Comparison of ENCODE assay signal across 2 cellular contexts in the genomic region with DNA sequence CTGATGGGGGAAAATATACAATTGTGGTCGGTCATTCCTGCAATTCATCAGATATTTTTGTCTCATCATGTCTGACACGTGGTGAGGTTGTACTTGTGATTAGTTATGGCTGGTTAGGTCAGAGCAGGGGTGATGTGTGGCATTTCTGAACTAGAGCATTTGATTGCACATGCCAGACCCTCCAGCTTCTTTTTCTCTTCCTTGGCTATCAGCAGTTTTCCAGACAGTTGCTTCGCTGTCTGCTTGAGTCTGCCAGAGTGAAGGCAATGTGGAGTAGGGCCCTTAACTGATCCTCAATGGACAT.
TF ChIP-seq lines count a peak whose summit lies in the region.

No MANE protein-coding gene starts in this region.

TF ChIP-seq in SK-N-SH treated with all-trans-retinoic acid at 6 μM for 48 hours, 23 proteins besides CTCF, POLR2A, EP300 and RAD21:
- no peak for TF ChIP-seq ZC3H10 (CRISPR knock-in tag; IDR thresholded peaks at IDR 0.05)
- no peak for TF ChIP-seq OSR1 (CRISPR knock-in tag; IDR thresholded peaks at IDR 0.05)
- TF ChIP-seq CSDC2 (CRISPR knock-in tag; IDR thresholded peaks at IDR 0.05) = no peak
- TF ChIP-seq, protein P1, sequence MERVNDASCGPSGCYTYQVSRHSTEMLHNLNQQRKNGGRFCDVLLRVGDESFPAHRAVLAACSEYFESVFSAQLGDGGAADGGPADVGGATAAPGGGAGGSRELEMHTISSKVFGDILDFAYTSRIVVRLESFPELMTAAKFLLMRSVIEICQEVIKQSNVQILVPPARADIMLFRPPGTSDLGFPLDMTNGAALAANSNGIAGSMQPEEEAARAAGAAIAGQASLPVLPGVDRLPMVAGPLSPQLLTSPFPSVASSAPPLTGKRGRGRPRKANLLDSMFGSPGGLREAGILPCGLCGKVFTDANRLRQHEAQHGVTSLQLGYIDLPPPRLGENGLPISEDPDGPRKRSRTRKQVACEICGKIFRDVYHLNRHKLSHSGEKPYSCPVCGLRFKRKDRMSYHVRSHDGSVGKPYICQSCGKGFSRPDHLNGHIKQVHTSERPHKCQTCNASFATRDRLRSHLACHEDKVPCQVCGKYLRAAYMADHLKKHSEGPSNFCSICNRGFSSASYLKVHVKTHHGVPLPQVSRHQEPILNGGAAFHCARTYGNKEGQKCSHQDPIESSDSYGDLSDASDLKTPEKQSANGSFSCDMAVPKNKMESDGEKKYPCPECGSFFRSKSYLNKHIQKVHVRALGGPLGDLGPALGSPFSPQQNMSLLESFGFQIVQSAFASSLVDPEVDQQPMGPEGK (CRISPR knock-in tag; IDR thresholded peaks at IDR 0.05; ENCODE audit: borderline replicate concordance) = no peak
- no peak for TF ChIP-seq ZNF565 (CRISPR knock-in tag; conservative IDR thresholded peaks at IDR 0.05; ENCODE audit: low read depth)
- TF ChIP-seq SNAI2 (CRISPR knock-in tag; IDR thresholded peaks at IDR 0.05) = no peak
- no peak for TF ChIP-seq ESRRG (CRISPR knock-in tag; IDR thresholded peaks at IDR 0.05)
- no peak for TF ChIP-seq ZNF8 (CRISPR knock-in tag; IDR thresholded peaks at IDR 0.05)
- TF ChIP-seq, protein P2, sequence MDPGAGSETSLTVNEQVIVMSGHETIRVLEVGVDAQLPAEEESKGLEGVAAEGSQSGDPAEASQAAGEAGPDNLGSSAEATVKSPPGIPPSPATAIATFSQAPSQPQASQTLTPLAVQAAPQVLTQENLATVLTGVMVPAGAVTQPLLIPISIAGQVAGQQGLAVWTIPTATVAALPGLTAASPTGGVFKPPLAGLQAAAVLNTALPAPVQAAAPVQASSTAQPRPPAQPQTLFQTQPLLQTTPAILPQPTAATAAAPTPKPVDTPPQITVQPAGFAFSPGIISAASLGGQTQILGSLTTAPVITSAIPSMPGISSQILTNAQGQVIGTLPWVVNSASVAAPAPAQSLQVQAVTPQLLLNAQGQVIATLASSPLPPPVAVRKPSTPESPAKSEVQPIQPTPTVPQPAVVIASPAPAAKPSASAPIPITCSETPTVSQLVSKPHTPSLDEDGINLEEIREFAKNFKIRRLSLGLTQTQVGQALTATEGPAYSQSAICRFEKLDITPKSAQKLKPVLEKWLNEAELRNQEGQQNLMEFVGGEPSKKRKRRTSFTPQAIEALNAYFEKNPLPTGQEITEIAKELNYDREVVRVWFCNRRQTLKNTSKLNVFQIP (CRISPR knock-in tag; IDR thresholded peaks at IDR 0.05; ENCODE audit: borderline replicate concordance, low read depth) = no peak
- TF ChIP-seq PPARA (CRISPR knock-in tag; IDR thresholded peaks at IDR 0.05; ENCODE audit: borderline replicate concordance) = no peak

TF ChIP-seq in SK-N-SH, 30 proteins besides CTCF, POLR2A, EP300 and RAD21:
- no peak for TF ChIP-seq GATA2 (CRISPR knock-in tag; IDR thresholded peaks at IDR 0.05)
- TF ChIP-seq TCF12 (IDR thresholded peaks at IDR 0.05) = no peak
- TF ChIP-seq TAF1 (IDR thresholded peaks at IDR 0.05; ENCODE audit: borderline replicate concordance, low read depth, low read length) = no peak
- TF ChIP-seq GABPA (IDR thresholded peaks at IDR 0.05; ENCODE audit: low read depth) = no peak
- no peak for TF ChIP-seq RXRA (IDR thresholded peaks at IDR 0.05; ENCODE audit: borderline replicate concordance, low read depth)
- TF ChIP-seq, protein P3, sequence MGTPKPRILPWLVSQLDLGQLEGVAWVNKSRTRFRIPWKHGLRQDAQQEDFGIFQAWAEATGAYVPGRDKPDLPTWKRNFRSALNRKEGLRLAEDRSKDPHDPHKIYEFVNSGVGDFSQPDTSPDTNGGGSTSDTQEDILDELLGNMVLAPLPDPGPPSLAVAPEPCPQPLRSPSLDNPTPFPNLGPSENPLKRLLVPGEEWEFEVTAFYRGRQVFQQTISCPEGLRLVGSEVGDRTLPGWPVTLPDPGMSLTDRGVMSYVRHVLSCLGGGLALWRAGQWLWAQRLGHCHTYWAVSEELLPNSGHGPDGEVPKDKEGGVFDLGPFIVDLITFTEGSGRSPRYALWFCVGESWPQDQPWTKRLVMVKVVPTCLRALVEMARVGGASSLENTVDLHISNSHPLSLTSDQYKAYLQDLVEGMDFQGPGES (IDR thresholded peaks at IDR 0.05; ENCODE audit: low read depth, low read length) = no peak
- no peak for TF ChIP-seq RFX5 (IDR thresholded peaks at IDR 0.05; ENCODE audit: low read length)
- no peak for TF ChIP-seq MEF2A (IDR thresholded peaks at IDR 0.05; ENCODE audit: borderline replicate concordance, low read depth)
- TF ChIP-seq NFIC (IDR thresholded peaks at IDR 0.05; ENCODE audit: borderline replicate concordance) = no peak
- no peak for TF ChIP-seq YY1 (IDR thresholded peaks at IDR 0.05; ENCODE audit: low read depth)
TF ChIP-seq in SK-N-SH: peak in this region for 0.
